ENCODE assay signal across 29 cellular contexts in genomic region chr3:126436826-126437717, GRCh38. TPM values are rescaled to one million over a fixed set of nuclear protein-coding genes. Genes with fewer than 3 reads are reported as not detected.
A peak's percentile ranks its signal among the peaks of the same experiment; 100 is the strongest.
DNase-seq lines count a peak whose midpoint lies in the region; ATAC-seq and TF ChIP-seq lines count a peak whose summit lies in the region.
"Had no signal": no experiment of that assay in that cellular context is flagged by ENCODE, and none has a peak within 500 bp of the region (broad histone marks: within the 10 kb centered on the region; RNA-seq: fewer than 3 reads in every experiment).

No MANE protein-coding gene starts in this region.

- H3K36me3 ChIP-seq in right atrium auricular region: peaks cover 47% of the 10 kb centered on the region
- H3K36me3 ChIP-seq in spleen: peaks cover 0 to 98% (median 66%) of the 10 kb centered on the region in 6 donors

- intact Hi-C loops in right cardiac atrium (cut with DNase I): no loop called here
- intact Hi-C loops in spleen (cut with DNase I; ENCODE audit: low total_unique reads): no loop called here

- H3K9me3 Mint-ChIP-seq in osteocyte (ENCODE audit: unreplicated experiment): no peaks in the 10 kb centered on the region

- H3K36me3 Mint-ChIP-seq in osteocyte (ENCODE audit: unreplicated experiment): peaks cover 12% of the 10 kb centered on the region

- H3K9me3 ChIP-seq in right atrium auricular region (no peaks in the 10 kb centered on the region), right cardiac atrium (ENCODE audit: control insufficient read depth, low read length) (no peaks in the 10 kb centered on the region), spleen (no peaks in the 10 kb centered on the region)
- H3K9me3 ChIP-seq: SJSA1 had no signal

- DNase-seq in right atrium auricular region (ENCODE audit: low spot score): peak; percentile 21
- no peak for DNase-seq in right cardiac atrium
- DNase-seq in osteocyte (ENCODE audit: extremely low spot score, unreplicated experiment): peak; percentile 65
- peak; percentile 62 for DNase-seq in spleen
- no peak for DNase-seq in GM20000 (ENCODE audit: low spot score)
- DNase-seq: C1 segment of cervical spinal cord; CD4-positive, alpha-beta memory T cell; COR-L47; DMS53; NCI-H1048; NCI-H1417; NCI-H1694; NCI-H2029 treated with DMSO at 0.1 percent for 48 hours; NCI-H2227 treated with DMSO at 0.1 percent for 48 hours; NCI-H526 treated with DMSO at 0.1 percent for 48 hours; PC-9 had no signal

- H3K27me3 Mint-ChIP-seq in osteocyte (ENCODE audit: unreplicated experiment): no peaks in the 10 kb centered on the region
- H3K27me3 Mint-ChIP-seq: CD4-positive, alpha-beta memory T cell had no signal

- ATAC-seq in right cardiac atrium (no peak), GM18498 (IDR thresholded peaks at IDR 0.05; ENCODE audit: unreplicated experiment) (no peak), GM21367 (IDR thresholded peaks at IDR 0.05; ENCODE audit: unreplicated experiment) (no peak)
- ATAC-seq: Right ventricle myocardium inferior had no signal

- H3K27me3 ChIP-seq in right atrium auricular region (no peaks in the 10 kb centered on the region), right cardiac atrium (ENCODE audit: control insufficient read depth, insufficient read depth) (no peaks in the 10 kb centered on the region), spleen (replicated peaks in 1 of 7) (no peaks in the 10 kb centered on the region)
- H3K27me3 ChIP-seq: SJSA1 had no signal

- no peak overlapping the region for H3K27ac ChIP-seq in right atrium auricular region
- H3K27ac ChIP-seq in right cardiac atrium (ENCODE audit: low read length): no peak overlapping the region
- H3K27ac ChIP-seq in spleen: no peak overlapping the region
- H3K27ac ChIP-seq: HL-60, KMS-11, PC-9, SJSA1 had no signal

- H3K4me1 ChIP-seq in right atrium auricular region: peaks cover 0 to 13% of the 10 kb centered on the region in 2 donors
- H3K4me1 ChIP-seq in right cardiac atrium (ENCODE audit: control insufficient read depth, insufficient read depth, low read length): no peaks in the 10 kb centered on the region
- H3K4me1 ChIP-seq in spleen: peaks cover 0 to 2% (median 0%) of the 10 kb centered on the region in 6 donors

- TF ChIP-seq CTCF in right atrium auricular region (IDR thresholded peaks at IDR 0.05): no peak
- no peak for TF ChIP-seq CTCF in osteocyte (IDR thresholded peaks at IDR 0.05)
- no peak for TF ChIP-seq CTCF in spleen (IDR thresholded peaks at IDR 0.05 in 8 of 11, conservative IDR thresholded peaks at IDR 0.05 in 3 of 11)
- TF ChIP-seq CTCF in GM20000 (IDR thresholded peaks at IDR 0.05; ENCODE audit: extremely low read depth, missing control alignments): no peak

- no peak overlapping the region for H3K4me3 Mint-ChIP-seq in osteocyte (ENCODE audit: unreplicated experiment)
- H3K4me3 Mint-ChIP-seq: CD4-positive, alpha-beta memory T cell; IgD-negative memory B cell had no signal

- WGBS in right cardiac atrium: 94% methylated on average over 18 of the region's 18 CpGs
- WGBS in spleen, 5 donors: 93 to 97% (median 95%) methylated on average over 18 of the region's 18 CpGs

- H3K4me1 Mint-ChIP-seq in osteocyte (ENCODE audit: unreplicated experiment): peaks cover 3% of the 10 kb centered on the region
- H3K4me1 Mint-ChIP-seq: IgD-negative memory B cell had no signal

- H3K4me3 ChIP-seq in right atrium auricular region (no peak overlapping the region), right cardiac atrium (ENCODE audit: low read length) (no peak overlapping the region), spleen (no peak overlapping the region)
- H3K4me3 ChIP-seq: PC-9, SJSA1 had no signal

- no peak for TF ChIP-seq POLR2A in spleen (IDR thresholded peaks at IDR 0.05)

- no peak overlapping the region for H3K27ac Mint-ChIP-seq in osteocyte (ENCODE audit: unreplicated experiment)
- H3K27ac Mint-ChIP-seq: IgD-negative memory B cell had no signal

RNA-seq across cellular contexts. Expression of gene ZXDC, which starts 38.6 kb away (rescaled TPM):
- total RNA-seq in right atrium auricular region: 10 to 100 TPM; 18.9 to 25.5 TPM
- total RNA-seq in right cardiac atrium: 10 to 100 TPM; 17.8 to 21.6 (median 19.7) TPM
- polyA plus RNA-seq in right cardiac atrium: 8.2 TPM
- 30.7 and 31.8 TPM in 2 replicates for total RNA-seq in osteocyte
- 10 to 100 TPM; 32.4 to 75.3 (median 50.0) TPM for total RNA-seq in spleen
- 10 to 100 TPM in 2 of 3 donors, 1 to 10 TPM in 1; 7.5 to 14.6 (median 13.2) TPM for polyA plus RNA-seq in spleen

RNA-seq across cellular contexts. Expression of gene CFAP100, which starts 42.4 kb away (rescaled TPM):
- total RNA-seq in right atrium auricular region (not detected), right cardiac atrium (not detected), osteocyte (not detected in 2 replicates), spleen (not detected)
- polyA plus RNA-seq in right cardiac atrium (not detected), spleen (not detected)
- total RNA-seq: A673; CD4-positive, alpha-beta memory T cell; Daoy; G401; H4; NCI-H460; PC-9; Right ventricle myocardium inferior; RPMI7951; SJSA1 had no signal
- polyA plus RNA-seq: CD4-positive, alpha-beta memory T cell; IgD-negative memory B cell had no signal

Comparison
In these comparisons a context has a peak if more than half of its experiments do, and no peak if none do; other contexts are left out.
1. DNase-seq: peak in right atrium auricular region (single experiment), osteocyte (single experiment) and spleen (single experiment); none in right cardiac atrium (0 of 3) and GM20000 (single experiment).